Comparison of ENCODE assay signal across 24 cellular contexts in genomic region chr11:75246673-75247350, GRCh38. TPM values are rescaled to one million over a fixed set of nuclear protein-coding genes. Genes with fewer than 3 reads are reported as not detected.
DNase-seq lines count a peak whose midpoint lies in the region; ATAC-seq, FAIRE-seq and TF ChIP-seq lines count a peak whose summit lies in the region.
"Had no signal": no experiment of that assay in that cellular context is flagged by ENCODE, and none has a peak within 500 bp of the region (broad histone marks: within the 10 kb centered on the region; RNA-seq: fewer than 3 reads in every experiment).

No MANE protein-coding gene starts in this region.

- TF ChIP-seq CTCF in right lobe of liver (IDR thresholded peaks at IDR 0.05) (no peak), HepG2 (CRISPR knock-in tag; IDR thresholded peaks at IDR 0.05) (no peak), upper lobe of right lung (IDR thresholded peaks at IDR 0.05) (no peak)

- WGBS in right lobe of liver (ENCODE audit: insufficient coverage, low coverage, low lambda C conversion rate, missing lambda C conversion rate): 57% methylated on average over 4 of the region's 11 CpGs
- 18% methylated on average over 9 of the region's 11 CpGs for WGBS in HepG2 (ENCODE audit: low lambda C conversion rate)

- in situ Hi-C loops in HepG2 (cut with HindIII; ENCODE audit: extremely low pct_ligation_motif_present, low pct_unique_long_range_greater_than_20kb): loop anchor here (5.0 to 10.0 kb wide), 4 partner anchors 35 to 312 kb away; no protein-coding TSS in a partner anchor

- H3K9me3 ChIP-seq in right lobe of liver (no peaks in the 10 kb centered on the region), HepG2 (ENCODE audit: low read length) (no peaks in the 10 kb centered on the region), upper lobe of right lung (no peaks in the 10 kb centered on the region)

- H3K36me3 ChIP-seq in right lobe of liver (no peaks in the 10 kb centered on the region), HepG2 (replicated peaks in 1 of 2; ENCODE audit: control insufficient read depth in 1 of 2, insufficient read depth in 2 of 2, low read length in 2 of 2) (no peaks in the 10 kb centered on the region), upper lobe of right lung (no peaks in the 10 kb centered on the region)

- intact Hi-C loops in right lobe of liver (cut with DNase I) (loop anchor here (5.0 to 10.0 kb wide), 3 partner anchors 35 to 222 kb away; no protein-coding TSS in a partner anchor), HepG2 (cut with micrococcal nuclease; ENCODE audit: unreplicated experiment) (no loop called here), posterior vena cava (cut with DNase I) (loop anchor here (10.0 kb wide), 2 partner anchors 222 to 312 kb away; no protein-coding TSS in a partner anchor), upper lobe of right lung (cut with DNase I) (loop anchor here (5.0 kb wide), 1 partner anchor 315 kb away; no protein-coding TSS in a partner anchor)

- ATAC-seq in activated CD8-positive, alpha-beta memory T cell treated with anti-CD3 and anti-CD28 coated beads, Interleukin-2, amount 10 ng/mL, durations not matched to agents 7 days and 5 days: no peak
- ATAC-seq in right lobe of liver (no peak), HepG2 (no peak), upper lobe of right lung (no peak), GM19324 (IDR thresholded peaks at IDR 0.05; ENCODE audit: low FRiP score, unreplicated experiment) (no peak)

- H3K4me1 Mint-ChIP-seq in activated CD8-positive, alpha-beta memory T cell treated with anti-CD3 and anti-CD28 coated beads, Interleukin-2, amount 10 ng/mL, durations not matched to agents 7 days and 5 days: peaks cover 6% of the 10 kb centered on the region

- no peaks in the 10 kb centered on the region for H3K36me3 Mint-ChIP-seq in activated CD8-positive, alpha-beta memory T cell treated with anti-CD3 and anti-CD28 coated beads, Interleukin-2, amount 10 ng/mL, durations not matched to agents 7 days and 5 days
- H3K36me3 Mint-ChIP-seq: IgD-negative memory B cell had no signal

- H3K27me3 ChIP-seq in right lobe of liver (no peaks in the 10 kb centered on the region), HepG2 (ENCODE audit: control insufficient read depth in 1 of 2, insufficient read depth in 2 of 2, low read length in 2 of 2) (peaks cover 8 to 43% of the 10 kb centered on the region in 2 experiments), upper lobe of right lung (peaks cover 20% of the 10 kb centered on the region)

- 0 out of 2 replicates have a peak, but pooled peaks cover 2% of the 10 kb centered on the region for H4K20me1 ChIP-seq in HepG2 (ENCODE audit: insufficient read depth, low read length)

- H3K27ac Mint-ChIP-seq in activated CD8-positive, alpha-beta memory T cell treated with anti-CD3 and anti-CD28 coated beads, Interleukin-2, amount 10 ng/mL, durations not matched to agents 7 days and 5 days: no peak overlapping the region
- H3K27ac Mint-ChIP-seq: IgD-negative memory B cell had no signal

- TF ChIP-seq EP300 in HepG2 (IDR thresholded peaks at IDR 0.05; ENCODE audit: low read depth in 2 of 2, low read length in 2 of 2): no peak
- TF ChIP-seq EP300 in HepG2 (CRISPR knock-in tag; IDR thresholded peaks at IDR 0.05; ENCODE audit: borderline replicate concordance): no peak

- no peak overlapping the region for H3K4me3 Mint-ChIP-seq in activated CD8-positive, alpha-beta memory T cell treated with anti-CD3 and anti-CD28 coated beads, Interleukin-2, amount 10 ng/mL, durations not matched to agents 7 days and 5 days
- H3K4me3 Mint-ChIP-seq: IgD-negative memory B cell had no signal

- DNase-seq in activated CD8-positive, alpha-beta memory T cell treated with anti-CD3 and anti-CD28 coated beads, Interleukin-2, amount 10 ng/mL, durations not matched to agents 7 days and 5 days: peak; percentile 31
- no peak for DNase-seq in activated CD8-positive, alpha-beta memory T cell treated with anti-CD3 and anti-CD28 coated beads, Interleukin-2, amount 50 U/mL, for 4 hours
- peak in 2 of 3 donors; percentile 33 for DNase-seq in right lobe of liver
- DNase-seq in HepG2 (ENCODE audit: low spot score): no peak
- DNase-seq in posterior vena cava (ENCODE audit: low spot score): peak; percentile 74
- peak; percentile 56 for DNase-seq in upper lobe of right lung
- DNase-seq in NCI-H526 treated with DMSO at 0.1 percent for 48 hours (lab: John Stamatoyannopoulos, UW): no peak
- DNase-seq: ACHN, GDM1, NCI-H1105, NCI-H146, NCI-H2029, NCI-H2227 treated with DMSO at 0.1 percent for 48 hours, NCI-H510A, NCI-H748 treated with DMSO at 0.1 percent for 48 hours, PC-9 had no signal

- CTCF ChIA-PET in activated CD8-positive, alpha-beta memory T cell treated with anti-CD3 and anti-CD28 coated beads, Interleukin-2, amount 10 ng/mL, durations not matched to agents 7 days and 5 days (lab: Charles Lee): interaction anchor here (0.5 to 17.1 kb wide), 10 partner anchors 11 to 793 kb away, joined by 3 to 572 read pairs (median 18); no protein-coding TSS in a partner anchor
- CTCF ChIA-PET in HepG2 (lab: Yijun Ruan, JAX; ENCODE audit: low intra/inter-chr PET ratio, low total read pairs): interaction anchor here (3.1 to 4.9 kb wide), 2 partner anchors 105 to 317 kb away, joined by 31 to 72 read pairs; no protein-coding TSS in a partner anchor

- H3K4me3 ChIP-seq in right lobe of liver (no peak overlapping the region), HepG2 (replicated peaks in 1 of 3; ENCODE audit: insufficient read depth in 1 of 3, low read depth in 2 of 3, low read length in 3 of 3) (no peak overlapping the region), upper lobe of right lung (no peak overlapping the region)
- H3K4me3 ChIP-seq: PC-9 had no signal

- H2AFZ ChIP-seq in HepG2 (ENCODE audit: low read length): no peak overlapping the region
- H2AFZ ChIP-seq: PC-9 had no signal

- no peak overlapping the region for H3K4me2 ChIP-seq in HepG2 (ENCODE audit: low read depth, low read length)
- H3K4me2 ChIP-seq: PC-9 had no signal

- BruUV-seq in HepG2 (replicated peaks; lab: Mats Ljungman, UMichigan): no TSS peak

- TF ChIP-seq RAD21 in HepG2 (CRISPR knock-in tag; IDR thresholded peaks at IDR 0.05): no peak

- POLR2A ChIA-PET in HepG2 (lab: Yijun Ruan, JAX): no interaction called here

- H3K79me2 ChIP-seq in HepG2 (ENCODE audit: insufficient read depth, low read length): no peaks in the 10 kb centered on the region

- no peak for FAIRE-seq in HepG2 (lab: Jason Lieb, UNC)
- FAIRE-seq: D721Med, GM18507 had no signal

- H3K27me3 Mint-ChIP-seq in activated CD8-positive, alpha-beta memory T cell treated with anti-CD3 and anti-CD28 coated beads, Interleukin-2, amount 10 ng/mL, durations not matched to agents 7 days and 5 days: peaks cover 64% of the 10 kb centered on the region

- H3K9me3 Mint-ChIP-seq in activated CD8-positive, alpha-beta memory T cell treated with anti-CD3 and anti-CD28 coated beads, Interleukin-2, amount 10 ng/mL, durations not matched to agents 7 days and 5 days (ENCODE audit: low read depth): no peaks in the 10 kb centered on the region
- H3K9me3 Mint-ChIP-seq: IgD-negative memory B cell had no signal

- TF ChIP-seq POLR2A in right lobe of liver (IDR thresholded peaks at IDR 0.05) (no peak), HepG2 (IDR thresholded peaks at IDR 0.05; ENCODE audit: insufficient read depth in 1 of 2, low read depth in 2 of 2, low read length in 2 of 2) (no peak)

- H3K27ac ChIP-seq in right lobe of liver: no peak overlapping the region
- H3K27ac ChIP-seq in HepG2 (ENCODE audit: extremely low read length, insufficient read depth, low read length): no peak overlapping the region
- H3K27ac ChIP-seq in upper lobe of right lung: no peak overlapping the region
- H3K27ac ChIP-seq: 22Rv1, C4-2B, PC-9, RWPE1 had no signal

- H3K9ac ChIP-seq in HepG2 (ENCODE audit: insufficient read depth, low read depth, low read length): no peak overlapping the region

- H3K4me1 ChIP-seq in right lobe of liver (peaks cover 0 to 3% (median 0%) of the 10 kb centered on the region in 4 donors), HepG2 (ENCODE audit: insufficient read depth, low read length) (peaks cover 12% of the 10 kb centered on the region; the same call in 1 of the 2 replicates), upper lobe of right lung (no peaks in the 10 kb centered on the region)

TF ChIP-seq in HepG2, 621 proteins besides CTCF, POLR2A, EP300 and RAD21 (continues in another document):
- no peak for TF ChIP-seq TCF7L2 (IDR thresholded peaks at IDR 0.05; ENCODE audit: low read depth, low read length)

RNA-seq across cellular contexts. Expression of gene TPBGL, which starts 6.2 kb away (rescaled TPM):
- under 1 TPM; 0.07 to 0.15 TPM for total RNA-seq in activated CD8-positive, alpha-beta memory T cell treated with anti-CD3 and anti-CD28 coated beads, Interleukin-2, amount 10 ng/mL, durations not matched to agents 7 days and 5 days
- total RNA-seq in right lobe of liver (not detected), HepG2 (2016; rRNA removed; fragmentation: Illumina TruSeq; extraction: Trizol) (not detected in 2 replicates), posterior vena cava (under 1 TPM; 0.46 to 0.67 TPM), upper lobe of right lung (0.64 TPM)
- not detected in 2 replicates for total RNA-seq in HepG2 (2016; cell fraction: cytosol; rRNA removed; fragmentation: Illumina TruSeq; extraction: Trizol; ENCODE audit: low read depth)
- not detected in 2 replicates for total RNA-seq in HepG2 (2016; cell fraction: insoluble cytoplasmic fraction; rRNA removed; fragmentation: Illumina TruSeq; extraction: Trizol)
- total RNA-seq in HepG2 (2016; cell fraction: membrane; rRNA removed; fragmentation: Illumina TruSeq; extraction: Trizol): not detected in 2 replicates
- total RNA-seq in HepG2 (2016; cell fraction: nucleus; rRNA removed; fragmentation: Illumina TruSeq; extraction: Trizol): not detected in 2 replicates
- polyA plus RNA-seq in HepG2 (2011; rRNA removed): not detected in 2 replicates
- polyA plus RNA-seq in HepG2 (2011; cell fraction: cytosol; rRNA removed): not detected in 2 replicates
- 0.05 TPM in 1 of 2 replicates, not detected in the other for polyA plus RNA-seq in HepG2 (2011; cell fraction: nucleus; rRNA removed)
- polyA plus RNA-seq in HepG2 (2012): not detected in 2 replicates
- polyA plus RNA-seq in HepG2 (2016; cell fraction: cytosol; fragmentation: Illumina TruSeq; extraction: Trizol; ENCODE audit: low read depth): not detected in 2 replicates
- not detected in 2 replicates for polyA plus RNA-seq in HepG2 (2016; cell fraction: insoluble cytoplasmic fraction; fragmentation: Illumina TruSeq; extraction: Trizol; ENCODE audit: low read depth)
- polyA plus RNA-seq in HepG2 (2016; cell fraction: membrane; fragmentation: Illumina TruSeq; extraction: Trizol; ENCODE audit: low read depth): 0.07 and 0.18 TPM in 2 replicates
- not detected in 2 replicates for polyA plus RNA-seq in HepG2 (2016; cell fraction: nucleus; fragmentation: Illumina TruSeq; extraction: Trizol; ENCODE audit: insufficient read depth, low read depth)
- not detected in 2 replicates for polyA minus RNA-seq in HepG2 (2011; rRNA and poly(A)+ RNA removed; ENCODE audit: low replicate concordance)
- not detected in 2 replicates for polyA minus RNA-seq in HepG2 (2011; cell fraction: cytosol; rRNA and poly(A)+ RNA removed)
- 0.12 TPM in 1 of 2 replicates, not detected in the other for polyA minus RNA-seq in HepG2 (2011; cell fraction: nucleus; rRNA and poly(A)+ RNA removed)
- total RNA-seq: H4, PC-9 had no signal
- polyA plus RNA-seq: IgD-negative memory B cell had no signal

Comparison
In these comparisons a context has a peak if more than half of its experiments do, and no peak if none do; other contexts are left out.
1. DNase-seq: peak in activated CD8-positive, alpha-beta memory T cell treated with anti-CD3 and anti-CD28 coated beads, Interleukin-2, amount 10 ng/mL, durations not matched to agents 7 days and 5 days (single experiment), right lobe of liver (2 of 3), posterior vena cava (single experiment) and upper lobe of right lung (single experiment); none in activated CD8-positive, alpha-beta memory T cell treated with anti-CD3 and anti-CD28 coated beads, Interleukin-2, amount 50 U/mL, for 4 hours (single experiment), HepG2 (single experiment) and NCI-H526 treated with DMSO at 0.1 percent for 48 hours (single experiment).